In genomic region chr13:113318956-113319355, GRCh38 we compare ENCODE assay signal across 23 cellular contexts. TPM values are rescaled to one million over a fixed set of nuclear protein-coding genes. Genes with fewer than 3 reads are reported as not detected.
A peak's percentile ranks its signal among the peaks of the same experiment; 100 is the strongest.
DNase-seq lines count a peak whose midpoint lies in the region; ATAC-seq, FAIRE-seq and TF ChIP-seq lines count a peak whose summit lies in the region.
"Had no signal": no experiment of that assay in that cellular context is flagged by ENCODE, and none has a peak within 500 bp of the region (broad histone marks: within the 10 kb centered on the region; RNA-seq: fewer than 3 reads in every experiment).

No MANE protein-coding gene starts in this region.

- no peak overlapping the region for H2AK5ac ChIP-seq in H1 (ENCODE audit: low read depth, low read length)

- H3K56ac ChIP-seq in H1 (replicated peaks; ENCODE audit: insufficient read length, low read depth, low read length), result no peak overlapping the region

- no peak for TF ChIP-seq RAD21 in H1 (IDR thresholded peaks at IDR 0.05 in 1 of 2, conservative IDR thresholded peaks at IDR 0.05 in 1 of 2; ENCODE audit: low read depth in 2 of 2, low read length in 2 of 2)

- H2BK15ac ChIP-seq in H1 (ENCODE audit: low read length), result no peak overlapping the region

- H3K79me2 ChIP-seq in H1 (ENCODE audit: control insufficient read depth in 1 of 2, insufficient read depth in 2 of 2, low read length in 2 of 2) (no peaks in the 10 kb centered on the region), osteoblast (ENCODE audit: insufficient read depth, low read length) (peaks cover 48% of the 10 kb centered on the region)

- 95% methylated on average over 17 of the region's 18 CpGs; no CpG with 5 or more reads in 1 of the 2 experiments for WGBS in H1 (ENCODE audit: extremely low coverage in 1 of 2, insufficient coverage in 1 of 2, insufficient read length in 1 of 2, insufficient replicate concordance in 2 of 2, low coverage in 1 of 2, low lambda C conversion rate in 2 of 2, missing lambda C conversion rate in 1 of 2), 2 experiments

- H3K4ac ChIP-seq in H1 (replicated peaks; ENCODE audit: insufficient read length, low read depth, low read length), result no peak overlapping the region

- peaks cover 70 to 97% of the 10 kb centered on the region in 2 donors for H3K36me3 Mint-ChIP-seq in CD14-positive monocyte

- no peaks in the 10 kb centered on the region for H3K27me3 ChIP-seq in H1 (replicated peaks in 1 of 4; ENCODE audit: control insufficient read depth in 3 of 4, extremely low read depth in 1 of 4, insufficient read depth in 3 of 4, low read length in 3 of 4)
- H3K27me3 ChIP-seq in osteoblast (ENCODE audit: insufficient read depth, low read length), result no peaks in the 10 kb centered on the region
- H3K27me3 ChIP-seq: BLaER1 treated with 17β-estradiol and CSF1 and Interleukin-3, amounts not matched to agents 10 nM and 100 nM had no signal

- no peak overlapping the region for H3K18ac ChIP-seq in H1 (ENCODE audit: extremely low read depth, low read length)

- H3K4me3 ChIP-seq in H1 (ENCODE audit: extremely low read depth in 1 of 4, insufficient read depth in 2 of 4, low read depth in 3 of 4, low read length in 4 of 4), result no peak overlapping the region
- no peak overlapping the region for H3K4me3 ChIP-seq in osteoblast (ENCODE audit: insufficient read depth, low read length)
- H3K4me3 ChIP-seq: BLaER1 treated with 17β-estradiol and CSF1 and Interleukin-3, amounts not matched to agents 10 nM and 100 nM; GM12878 had no signal

- H3K36me3 ChIP-seq in H1 (ENCODE audit: control insufficient read depth in 2 of 4, insufficient read depth in 4 of 4, low read length in 3 of 4) (peaks cover 13 to 42% (median 27%) of the 10 kb centered on the region in 4 experiments), osteoblast (ENCODE audit: insufficient read depth, low read length) (peaks cover 38% of the 10 kb centered on the region)

- DNase-seq in Right ventricle myocardium superior, result peak; percentile 31
- no peak for DNase-seq in left cardiac atrium
- no peak for DNase-seq in H1 (ENCODE audit: low read depth in 1 of 2, low spot score in 2 of 2)
- DNase-seq in osteoblast (ENCODE audit: insufficient read length, low spot score, missing footprints), result peak; percentile 18
- DNase-seq in SIG-M5 treated with dmso at 0.1 percent for 504 hours (lab: John Stamatoyannopoulos, UW; ENCODE audit: unreplicated experiment), result no peak
- DNase-seq in activated CD8-positive, alpha-beta memory T cell treated with anti-CD3 and anti-CD28 coated beads for 24 hours, result no peak
- no peak for DNase-seq in CD14-positive monocyte (ENCODE audit: low spot score)
- DNase-seq: 8988T; CD4-positive, CD25-positive, alpha-beta regulatory T cell; CD8-positive, alpha-beta memory T cell; COR-L47; DMS 273 treated with DMSO at 0.1 percent for 48 hours; DMS53; DND-41; EL; HFFc6 had no signal

- H4K91ac ChIP-seq in H1 (replicated peaks; ENCODE audit: insufficient read length, low read length), result no peak overlapping the region

- H3K27ac Mint-ChIP-seq in CD14-positive monocyte, result no peak overlapping the region
- H3K27ac Mint-ChIP-seq: HFFc6, IgD-negative memory B cell had no signal

- H2AFZ ChIP-seq in H1 (ENCODE audit: low read length), result no peak overlapping the region
- H2AFZ ChIP-seq in osteoblast (ENCODE audit: low read length), result no peak overlapping the region

- no peak overlapping the region for H4K5ac ChIP-seq in H1 (ENCODE audit: insufficient read length, low read depth, low read length)

- intact Hi-C loops in Right ventricle myocardium superior (cut with DNase I), result no loop called here
- intact Hi-C loops in left cardiac atrium (cut with DNase I), result no loop called here
- intact Hi-C loops in CD14-positive monocyte (cut with micrococcal nuclease), result no loop called here

- no peak overlapping the region for H2BK5ac ChIP-seq in H1 (ENCODE audit: low read depth, low read length)

- no peak for ATAC-seq in Right ventricle myocardium superior (ENCODE audit: poor library complexity)
- ATAC-seq in left cardiac atrium, result no peak
- ATAC-seq: GM12878, HCT116 had no signal

- peaks cover 0 to 5% (median 2%) of the 10 kb centered on the region in 7 donors for H3K9me3 Mint-ChIP-seq in CD14-positive monocyte
- H3K9me3 Mint-ChIP-seq: CD4-positive, CD25-positive, alpha-beta regulatory T cell; CD8-positive, alpha-beta memory T cell; HFFc6 had no signal

- H4K20me1 ChIP-seq in H1 (replicated peaks in 1 of 2; ENCODE audit: control insufficient read depth in 1 of 2, insufficient read depth in 2 of 2, low read length in 2 of 2) (peaks cover 9 to 12% of the 10 kb centered on the region in 2 experiments), osteoblast (ENCODE audit: insufficient read depth, low read length) (peaks cover 9% of the 10 kb centered on the region)

- H2BK12ac ChIP-seq in H1 (ENCODE audit: low read depth, low read length), result no peak overlapping the region

- no peak overlapping the region for H2BK20ac ChIP-seq in H1 (ENCODE audit: low read length)

- H3K4me1 Mint-ChIP-seq in CD14-positive monocyte, result peaks cover 4% of the 10 kb centered on the region

- no peak overlapping the region for H3K23ac ChIP-seq in H1 (ENCODE audit: insufficient read length)

- H2BK120ac ChIP-seq in H1 (replicated peaks; ENCODE audit: low read depth, low read length), result no peak overlapping the region

- H3K14ac ChIP-seq in H1 (ENCODE audit: insufficient read length), result no peak overlapping the region

- POLR2A ChIA-PET in H1 (lab: Charles Lee; ENCODE audit: partially characterized antibody), result interaction anchor here (0.6 to 2.6 kb wide), 5 partner anchors 8 to 37 kb away, joined by 3 to 14 read pairs (median 4); no protein-coding TSS in a partner anchor

- TF ChIP-seq EP300 in H1 (IDR thresholded peaks at IDR 0.05; ENCODE audit: borderline replicate concordance in 1 of 2, low read depth in 2 of 2, low read length in 2 of 2), result no peak

- peaks cover 0 to 2% (median 0%) of the 10 kb centered on the region in 3 donors for H3K27me3 Mint-ChIP-seq in CD14-positive monocyte (ENCODE audit: low read depth in 3 of 3)
- H3K27me3 Mint-ChIP-seq: CD4-positive, CD25-positive, alpha-beta regulatory T cell; IgD-negative memory B cell had no signal

- no peaks in the 10 kb centered on the region for H3K9me3 ChIP-seq in H1 (ENCODE audit: insufficient read depth in 2 of 2, low read depth in 1 of 2, low read length in 1 of 2)
- no peaks in the 10 kb centered on the region for H3K9me3 ChIP-seq in osteoblast (ENCODE audit: low read depth, low read length)
- H3K9me3 ChIP-seq: BLaER1 treated with 17β-estradiol and CSF1 and Interleukin-3, amounts not matched to agents 10 nM and 100 nM had no signal

- H3K79me1 ChIP-seq in H1 (ENCODE audit: low read depth, low read length), result no peaks in the 10 kb centered on the region

- no peak overlapping the region for H3K4me3 Mint-ChIP-seq in CD14-positive monocyte
- H3K4me3 Mint-ChIP-seq: CD4-positive, CD25-positive, alpha-beta regulatory T cell; CD8-positive, alpha-beta memory T cell; HFFc6 had no signal

- FAIRE-seq in H1 (lab: Jason Lieb, UNC), result no peak
- FAIRE-seq: GM12878, GM19239, H54, HTR-8/SVneo had no signal

- no peak for TF ChIP-seq CTCF in H1 (IDR thresholded peaks at IDR 0.05; ENCODE audit: control extremely low read depth in 1 of 3, insufficient read depth in 1 of 3, low read depth in 1 of 3, low read length in 3 of 3)
- no peak for TF ChIP-seq CTCF in osteoblast (IDR thresholded peaks at IDR 0.05; ENCODE audit: extremely low read depth, low read depth, low read length)
- TF ChIP-seq CTCF in CD14-positive monocyte (IDR thresholded peaks at IDR 0.05), result no peak

- no peaks in the 10 kb centered on the region for H3K23me2 ChIP-seq in H1 (ENCODE audit: low read depth, low read length)

- no peak overlapping the region for H3K27ac ChIP-seq in H1 (ENCODE audit: low read depth, low read length)
- no peak overlapping the region for H3K27ac ChIP-seq in osteoblast (ENCODE audit: low read depth, low read length)
- H3K27ac ChIP-seq: BLaER1 treated with 17β-estradiol and CSF1 and Interleukin-3, amounts not matched to agents 10 nM and 100 nM had no signal

- no peak for TF ChIP-seq POLR2A in H1 (IDR thresholded peaks at IDR 0.05; ENCODE audit: control extremely low read depth in 1 of 2, low read depth in 2 of 2, low read length in 2 of 2)

- H3K4me1 ChIP-seq in H1 (replicated peaks in 1 of 4; ENCODE audit: control insufficient read depth in 3 of 4, insufficient read depth in 4 of 4, low read length in 3 of 4), result no peaks in the 10 kb centered on the region; a peak in 1 of 7 replicates
- H3K4me1 ChIP-seq in osteoblast (ENCODE audit: insufficient read depth, low read length), result no peaks in the 10 kb centered on the region

- H3K4me2 ChIP-seq in H1 (ENCODE audit: insufficient read depth in 1 of 2, low read depth in 2 of 2, low read length in 2 of 2) (no peak overlapping the region), osteoblast (ENCODE audit: insufficient read depth, low read length) (no peak overlapping the region)
- H3K4me2 ChIP-seq: BLaER1 treated with 17β-estradiol and CSF1 and Interleukin-3, amounts not matched to agents 10 nM and 100 nM had no signal

- CTCF ChIA-PET in H1 (lab: Charles Lee; ENCODE audit: partially characterized antibody), result interaction anchor here (0.6 to 0.8 kb wide), 2 partner anchors 21 to 55 kb away, joined by 3 read pairs; no protein-coding TSS in a partner anchor

- H4K8ac ChIP-seq in H1 (ENCODE audit: extremely low read depth, insufficient read depth, low read length), result peak overlapping the region; percentile 41; the same call in 1 of the 2 replicates

- no peak overlapping the region for H3K9ac ChIP-seq in H1 (replicated peaks in 1 of 4; ENCODE audit: extremely low read depth in 1 of 4, low read depth in 3 of 4, low read length in 3 of 4)
- H3K9ac ChIP-seq: BLaER1 treated with 17β-estradiol and CSF1 and Interleukin-3, amounts not matched to agents 10 nM and 100 nM had no signal

RNA-seq across cellular contexts. Expression of gene LAMP1, which starts 21.9 kb away (rescaled TPM):
- total RNA-seq in Right ventricle myocardium superior (89.6 TPM), left cardiac atrium (100 to 1,000 TPM; 122 to 128 TPM), osteoblast (211 and 216 TPM in 2 replicates)
- 140 and 146 TPM in 2 replicates for total RNA-seq in H1 (2021; fragmentation: NEBNext Ultra II Directional; extraction: Animal tissue kit (Norgen Biotek cat#: 25700))
- polyA plus RNA-seq in H1 (2011; rRNA removed) (97.6 and 99.5 TPM in 2 replicates), CD14-positive monocyte (10 to 100 TPM; 22.0 to 24.5 TPM)
- polyA plus RNA-seq in H1 (2011; cell fraction: cytosol; rRNA removed), result 73.9 TPM
- 105 TPM for polyA plus RNA-seq in H1 (2011; cell fraction: nucleus; rRNA removed)
- 153 to 170 TPM (median 160 TPM) in 4 replicates for polyA plus RNA-seq in H1 (2012, experiment 1 of 2)
- 111 TPM for polyA plus RNA-seq in H1 (2012, experiment 2 of 2)
- polyA plus RNA-seq in H1 (2013, experiment 1 of 2), result 196 TPM
- 198 TPM for polyA plus RNA-seq in H1 (2013, experiment 2 of 2)
- 68.6 and 75.6 TPM in 2 replicates for polyA minus RNA-seq in H1 (2011; rRNA and poly(A)+ RNA removed)
- 80.5 TPM for polyA minus RNA-seq in H1 (2011; cell fraction: cytosol; rRNA and poly(A)+ RNA removed)
- polyA minus RNA-seq in H1 (2011; cell fraction: nucleus; rRNA and poly(A)+ RNA removed), result 36.3 TPM

RNA-seq across cellular contexts. Expression of gene GRTP1, which starts 45.0 kb away (rescaled TPM):
- 1.1 TPM for total RNA-seq in Right ventricle myocardium superior
- total RNA-seq in left cardiac atrium, result 1 to 10 TPM; 1.5 to 1.8 TPM
- total RNA-seq in H1 (2021; fragmentation: NEBNext Ultra II Directional; extraction: Animal tissue kit (Norgen Biotek cat#: 25700)), result 52.0 and 54.3 TPM in 2 replicates
- 34.7 and 47.5 TPM in 2 replicates for polyA plus RNA-seq in H1 (2011; rRNA removed)
- 42.5 TPM for polyA plus RNA-seq in H1 (2011; cell fraction: cytosol; rRNA removed)
- polyA plus RNA-seq in H1 (2011; cell fraction: nucleus; rRNA removed), result 44.3 TPM
- 42.4 to 45.7 TPM (median 42.7 TPM) in 4 replicates for polyA plus RNA-seq in H1 (2012, experiment 1 of 2)
- 43.5 TPM for polyA plus RNA-seq in H1 (2012, experiment 2 of 2)
- 29.8 TPM for polyA plus RNA-seq in H1 (2013, experiment 1 of 2)
- polyA plus RNA-seq in H1 (2013, experiment 2 of 2), result 25.9 TPM
- 15.8 and 16.3 TPM in 2 replicates for polyA minus RNA-seq in H1 (2011; rRNA and poly(A)+ RNA removed)
- polyA minus RNA-seq in H1 (2011; cell fraction: cytosol; rRNA and poly(A)+ RNA removed), result 33.6 TPM
- 39.4 TPM for polyA minus RNA-seq in H1 (2011; cell fraction: nucleus; rRNA and poly(A)+ RNA removed)
- total RNA-seq in osteoblast, result 0.29 and 0.36 TPM in 2 replicates
- not detected for polyA plus RNA-seq in CD14-positive monocyte
- total RNA-seq: CD4-positive, CD25-positive, alpha-beta regulatory T cell; CD8-positive, alpha-beta memory T cell had no signal
- polyA plus RNA-seq: CD8-positive, alpha-beta memory T cell; IgD-negative memory B cell had no signal

Comparison
In these comparisons a context has a peak if more than half of its experiments do, and no peak if none do; other contexts are left out.
1. DNase-seq: peak in Right ventricle myocardium superior (single experiment) and osteoblast (single experiment); none in left cardiac atrium (single experiment), H1 (0 of 2), SIG-M5 treated with dmso at 0.1 percent for 504 hours (single experiment), activated CD8-positive, alpha-beta memory T cell treated with anti-CD3 and anti-CD28 coated beads for 24 hours (single experiment) and CD14-positive monocyte (single experiment).
2. RNA of gene GRTP1, which starts 45.0 kb away (total RNA-seq): 52.0 to 54.3 TPM in H1; 1.5 to 1.8 TPM in left cardiac atrium, 1.1 TPM in Right ventricle myocardium superior (single experiment) and 0.29 to 0.36 TPM in osteoblast; every median in the first group is over 10 times any median in the second.